ENCODE assay signal across 25 cellular contexts in genomic region chr18:60188943-60189342, GRCh38.
"Had no signal": no experiment of that assay in that cellular context is flagged by ENCODE, and none has a peak within 500 bp of the region (broad histone marks: within the 10 kb centered on the region; RNA-seq: fewer than 3 reads in every experiment).

No MANE protein-coding gene starts in this region.

- H3K36me3 ChIP-seq: breast epithelium had no signal

- DNase-seq: activated CD4-positive, alpha-beta memory T cell treated with anti-CD3 and anti-CD28 coated beads, Interleukin-2, amount 10 ng/mL, durations not matched to agents 7 days and 5 days; activated CD4-positive, alpha-beta T cell treated with anti-CD3 and anti-CD28 coated beads, Interleukin-2, amount 10 ng/mL, durations not matched to agents 7 days and 5 days; activated CD4-positive, CD25-positive, alpha-beta regulatory T cell; activated naive CD4-positive, alpha-beta T cell; aorta; caudate nucleus; IMR-90; Kasumi-1; KBM-7; NCI-H1048; NCI-H187 treated with DMSO at 0.1 percent for 48 hours; NCI-H2081 treated with DMSO at 0.1 percent for 48 hours; NCI-H2227 treated with DMSO at 0.1 percent for 48 hours; NCI-H510A; NCI-H526 treated with DMSO at 0.1 percent for 48 hours; OCI-M1; RPMI8226; T-cell; T-helper 2 cell; T1000 had no signal

- H3K27me3 ChIP-seq: breast epithelium had no signal

- ATAC-seq: Panc1, Right ventricle myocardium inferior, T-cell had no signal

- H3K4me1 ChIP-seq: breast epithelium had no signal

- H3K27ac ChIP-seq: breast epithelium, SK-N-MC, VCaP had no signal

- H3K9me3 ChIP-seq: breast epithelium had no signal

- H3K4me3 ChIP-seq: breast epithelium, SK-N-MC had no signal
